In the genomic region with DNA sequence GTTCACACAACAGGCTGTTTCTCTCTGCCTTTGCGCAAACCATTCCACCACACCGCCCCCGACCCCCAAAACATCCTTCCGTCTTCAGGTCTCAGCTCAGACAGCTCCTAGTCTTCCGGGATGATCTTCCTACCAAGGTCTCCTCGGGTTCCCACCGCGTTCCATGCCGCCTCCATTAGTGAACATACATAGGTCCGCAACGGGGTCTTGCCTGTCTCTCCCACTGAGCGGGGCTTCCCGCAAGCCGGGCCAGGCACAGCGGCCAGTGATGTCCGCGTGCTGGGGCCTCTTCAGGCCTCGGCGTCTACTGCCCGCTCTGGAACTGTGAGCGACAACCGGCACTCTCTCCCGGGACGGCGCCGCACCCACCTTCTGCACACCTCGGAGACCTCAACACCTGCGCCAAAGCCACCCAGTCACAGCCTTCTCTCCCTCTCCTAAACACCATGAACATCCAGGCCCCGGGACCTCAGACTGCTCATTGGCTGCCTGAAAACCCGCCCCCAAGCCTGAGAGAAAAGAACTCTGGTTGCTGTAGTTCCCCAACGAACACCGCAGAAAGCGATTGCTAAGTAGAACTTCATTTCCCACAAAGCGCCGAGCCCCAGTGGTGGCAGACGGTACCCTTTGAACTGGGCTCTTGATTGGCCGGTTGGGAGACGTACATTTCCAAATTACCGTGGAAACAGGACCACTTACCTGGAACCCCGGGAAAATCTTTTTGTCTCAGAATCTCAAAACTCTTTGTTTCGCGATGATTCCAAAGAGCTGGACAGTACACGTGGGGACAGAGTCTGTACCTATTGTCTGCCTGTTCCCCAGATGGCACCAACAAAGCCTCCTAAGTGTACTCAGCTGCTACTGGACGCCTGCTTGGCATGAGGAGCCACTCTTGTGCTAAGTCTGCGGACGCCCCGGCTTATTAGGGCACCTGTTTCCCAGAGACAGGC, we compare ENCODE assay signal across 8 cellular contexts.
DNase-seq lines count a peak whose midpoint lies in the region; ATAC-seq, FAIRE-seq and TF ChIP-seq lines count a peak whose summit lies in the region.

No MANE protein-coding gene starts in this region.

- H3K27me3 ChIP-seq in layer of hippocampus (ENCODE audit: control insufficient read depth, insufficient read depth, low read length) = no peaks in the 10 kb centered on the region

- DNase-seq in NCI-H2171 (lab: John Stamatoyannopoulos, UW) (peak; percentile 96), coronary artery (ENCODE audit: low spot score) (peak; percentile 94), D721Med (ENCODE audit: insufficient read length, low spot score) (no peak)
- peak; percentile 78 to 80 for DNase-seq in activated CD4-positive, alpha-beta T cell treated with anti-CD3 and anti-CD28 coated beads for 24 hours (ENCODE audit: low read depth in 2 of 2)
- peak; percentile 63 to 67 for DNase-seq in stimulated activated CD4-positive, alpha-beta T cell treated with anti-CD3 and anti-CD28 coated beads, Interleukin-1b, Interleukin-23, amount 100 ng/mL, for 1 hour (ENCODE audit: low read depth in 2 of 2)

- peak overlapping the region; percentile 86 for H3K4me3 ChIP-seq in coronary artery

- peak; percentile 76 for ATAC-seq in GM18508 (IDR thresholded peaks at IDR 0.05; ENCODE audit: insufficient read depth, unreplicated experiment)
- ATAC-seq in HG02970 (IDR thresholded peaks at IDR 0.05; ENCODE audit: low FRiP score, unreplicated experiment) = peak; percentile 62

- FAIRE-seq in D721Med (lab: Jason Lieb, UNC) = no peak

- H3K27ac ChIP-seq in coronary artery (peak overlapping the region; percentile 21 to 81), layer of hippocampus (ENCODE audit: low read depth, low read length) (peak overlapping the region; percentile 61)

- no peak for TF ChIP-seq CTCF in coronary artery (IDR thresholded peaks at IDR 0.05)
- TF ChIP-seq CTCF in D721Med (IDR thresholded peaks at IDR 0.05; ENCODE audit: insufficient read depth, missing control alignments) = no peak
